Comparison of ENCODE assay signal across 3 cellular contexts in the genomic region with DNA sequence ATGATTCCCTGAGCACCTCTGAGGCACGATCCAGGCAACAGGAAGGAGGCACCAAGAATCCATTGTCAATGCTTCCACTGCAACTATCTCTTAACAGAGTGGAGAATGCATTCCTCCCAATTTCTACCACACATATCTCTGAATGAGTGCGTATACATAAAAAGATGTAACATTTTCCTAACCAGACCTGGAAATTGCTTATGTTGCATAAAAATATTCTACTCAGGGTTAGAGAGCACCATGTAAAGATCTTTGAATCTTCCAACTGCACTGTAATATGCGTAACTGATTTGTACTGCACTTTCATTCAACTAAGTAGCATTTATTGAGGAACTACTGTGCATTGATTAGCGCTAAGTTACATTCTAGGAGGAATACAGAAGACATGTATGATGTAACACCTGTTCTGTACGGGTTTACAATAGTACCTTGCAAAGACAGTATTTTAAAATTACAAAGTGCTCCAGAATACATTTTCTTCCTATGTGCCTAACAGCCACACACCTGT.
TF ChIP-seq lines count a peak whose summit lies in the region.

No MANE protein-coding gene starts in this region.

TF ChIP-seq in HepG2, 621 proteins besides CTCF, POLR2A, EP300 and RAD21:
- TF ChIP-seq MAFF (IDR thresholded peaks at IDR 0.05; ENCODE audit: low read depth, low read length) (peak; percentile 85), MAFK (conservative IDR thresholded peaks at IDR 0.05 in 1 of 2, IDR thresholded peaks at IDR 0.05 in 1 of 2; ENCODE audit: low read length in 2 of 2) (peak; percentile 80 to 91), PHF21A (CRISPR knock-in tag; IDR thresholded peaks at IDR 0.05) (no peak)

TF ChIP-seq in HEK293, 187 proteins besides CTCF, POLR2A, EP300 and RAD21:
- TF ChIP-seq OSR2 (tag by site-specific recombination; IDR thresholded peaks at IDR 0.05) (peak; percentile 38), SCRT2 (tag by site-specific recombination; IDR thresholded peaks at IDR 0.05) (0 out of 2 replicates have a peak, but pooled peaks have one; percentile 27), ZNF169 (tag by site-specific recombination; IDR thresholded peaks at IDR 0.05) (no peak), ZNF121 (tag by site-specific recombination; IDR thresholded peaks at IDR 0.05) (no peak), ZNF133 (tag by site-specific recombination; IDR thresholded peaks at IDR 0.05) (no peak), ZNF664 (tag by site-specific recombination; IDR thresholded peaks at IDR 0.05) (peak; percentile 93), ZBTB20 (tag by site-specific recombination; IDR thresholded peaks at IDR 0.05) (peak; percentile 62; the same call in 1 of the 2 replicates), ZNF341 (tag by site-specific recombination; IDR thresholded peaks at IDR 0.05; ENCODE audit: low read depth) (no peak)
TF ChIP-seq in HEK293: peak in this region for 4.

TF ChIP-seq in H1, 55 proteins besides CTCF, POLR2A, EP300 and RAD21:
- peak; percentile 21; the same call in 1 of the 2 replicates for TF ChIP-seq MAFK (IDR thresholded peaks at IDR 0.05; ENCODE audit: low read depth, low read length)
- TF ChIP-seq GTF2F1 (IDR thresholded peaks at IDR 0.05; ENCODE audit: borderline replicate concordance, low read depth, low read length) = no peak
